In the genomic region with DNA sequence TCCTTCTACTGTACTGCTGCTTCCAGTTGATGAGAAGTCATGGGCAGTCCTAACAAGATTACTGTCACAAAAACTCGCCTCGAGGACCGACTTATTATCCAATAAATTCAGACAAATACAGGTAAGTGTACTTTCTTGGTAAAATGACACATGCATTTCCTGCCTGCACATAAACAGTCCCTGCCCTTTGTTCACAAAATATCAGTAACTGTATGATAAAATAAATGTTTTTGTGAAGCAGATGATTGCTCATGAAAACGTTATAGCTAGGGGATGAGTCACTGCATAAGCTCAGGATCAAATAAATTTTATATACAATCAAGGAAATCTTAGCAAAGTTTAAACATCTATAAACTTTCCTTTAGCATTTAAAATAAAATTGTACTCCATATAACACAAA, we compare ENCODE assay signal across 15 cellular contexts.
"Had no signal": no experiment of that assay in that cellular context is flagged by ENCODE, and none has a peak within 500 bp of the region (broad histone marks: within the 10 kb centered on the region; RNA-seq: fewer than 3 reads in every experiment).

No MANE protein-coding gene starts in this region.

- H3K4me1 Mint-ChIP-seq: immature natural killer cell; stimulated activated memory B cell treated with anti-CD40 and anti-IgM and Interleukin-4, amounts not matched to agents 10 μg/mL and 1 μg/mL and 100 μg/mL, for 72 hours had no signal

- H3K27ac Mint-ChIP-seq: naive thymus-derived CD8-positive, alpha-beta T cell; stimulated activated memory B cell treated with anti-CD40 and anti-IgM and Interleukin-4, amounts not matched to agents 10 μg/mL and 1 μg/mL and 100 μg/mL, for 72 hours had no signal

- H3K9me3 ChIP-seq: psoas muscle, right lobe of liver, tibial nerve had no signal

- DNase-seq: activated CD4-positive, alpha-beta memory T cell treated with anti-CD3 and anti-CD28 coated beads, Interleukin-2, amount 10 ng/mL, durations not matched to agents 7 days and 5 days; activated naive CD4-positive, alpha-beta T cell treated with Interleukin-2 at 50 U/mL for 16 hours; caudate nucleus; effector memory CD4-positive, alpha-beta T cell; erythroblast; glutamatergic neuron; immature natural killer cell; left cardiac atrium; naive thymus-derived CD8-positive, alpha-beta T cell; nucleus accumbens; psoas muscle; right lobe of liver had no signal

- H3K27me3 ChIP-seq: right lobe of liver, tibial nerve had no signal

- H3K4me3 ChIP-seq: psoas muscle, right lobe of liver, SK-N-MC, tibial nerve had no signal

- H3K4me1 ChIP-seq: psoas muscle, right lobe of liver, tibial nerve had no signal

- H3K27me3 Mint-ChIP-seq: activated CD4-positive, alpha-beta memory T cell treated with anti-CD3 and anti-CD28 coated beads, Interleukin-2, amount 10 ng/mL, durations not matched to agents 7 days and 5 days; naive thymus-derived CD8-positive, alpha-beta T cell; stimulated activated memory B cell treated with anti-CD40 and anti-IgM and Interleukin-4, amounts not matched to agents 10 μg/mL and 1 μg/mL and 100 μg/mL, for 72 hours had no signal

- ATAC-seq: left cardiac atrium; naive thymus-derived CD8-positive, alpha-beta T cell; psoas muscle; right lobe of liver; stimulated activated memory B cell treated with anti-CD40 and anti-IgM and Interleukin-4, amounts not matched to agents 10 μg/mL and 1 μg/mL and 100 μg/mL, for 72 hours had no signal

- H3K27ac ChIP-seq: psoas muscle, right lobe of liver, SK-N-MC, tibial nerve had no signal

- H3K4me3 Mint-ChIP-seq: activated CD4-positive, alpha-beta memory T cell treated with anti-CD3 and anti-CD28 coated beads, Interleukin-2, amount 10 ng/mL, durations not matched to agents 7 days and 5 days; immature natural killer cell; naive thymus-derived CD8-positive, alpha-beta T cell; stimulated activated memory B cell treated with anti-CD40 and anti-IgM and Interleukin-4, amounts not matched to agents 10 μg/mL and 1 μg/mL and 100 μg/mL, for 72 hours had no signal

- H3K9me3 Mint-ChIP-seq: activated CD4-positive, alpha-beta memory T cell treated with anti-CD3 and anti-CD28 coated beads, Interleukin-2, amount 10 ng/mL, durations not matched to agents 7 days and 5 days; immature natural killer cell; naive thymus-derived CD8-positive, alpha-beta T cell; stimulated activated memory B cell treated with anti-CD40 and anti-IgM and Interleukin-4, amounts not matched to agents 10 μg/mL and 1 μg/mL and 100 μg/mL, for 72 hours had no signal
